In the genomic region with DNA sequence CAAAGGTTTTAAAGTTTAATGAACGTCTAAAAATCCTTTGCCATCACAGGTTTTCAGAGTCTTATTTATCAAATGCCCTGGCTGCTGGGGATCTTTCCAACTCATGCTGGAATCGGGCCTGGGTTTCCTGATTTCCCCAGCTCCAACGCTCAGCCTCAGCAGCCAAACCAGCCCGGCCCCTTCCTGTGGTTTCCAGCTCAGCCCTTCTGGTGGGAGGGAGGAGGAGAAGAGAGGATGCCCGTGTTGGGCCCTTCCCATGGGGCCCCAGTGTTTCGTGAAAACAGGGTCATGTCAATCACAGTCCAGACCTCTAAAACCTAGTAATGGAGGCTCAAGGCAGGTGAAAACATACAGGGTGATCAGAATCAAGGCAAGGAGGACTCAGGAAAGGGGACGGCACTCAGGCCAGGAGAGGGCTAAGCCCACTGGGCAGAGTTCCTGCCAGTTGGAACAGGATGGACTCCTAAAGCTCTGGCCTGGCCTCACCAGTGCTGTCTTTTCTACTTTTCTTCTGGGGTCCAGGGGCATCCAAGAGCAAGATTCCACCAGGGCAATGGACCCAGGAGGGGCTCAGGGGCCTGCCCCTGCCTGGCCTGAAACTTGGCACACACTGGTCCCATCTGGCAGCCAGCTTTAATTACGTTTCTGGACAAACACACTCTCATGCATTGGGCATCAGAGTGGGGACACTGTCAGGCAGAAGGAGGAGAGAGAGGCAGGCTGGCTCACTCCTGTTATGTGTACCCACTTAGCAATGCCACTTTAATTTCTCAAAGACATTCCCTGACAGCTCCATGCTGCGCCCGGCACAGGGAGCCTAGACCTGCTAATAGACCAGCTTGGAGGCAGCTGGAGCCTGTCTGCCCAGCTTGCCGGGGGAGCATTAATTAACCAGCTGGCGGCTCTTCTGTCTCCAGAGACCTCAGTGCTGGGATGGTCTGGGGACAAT, we compare ENCODE assay signal across 8 cellular contexts.
DNase-seq lines count a peak whose midpoint lies in the region; ATAC-seq and TF ChIP-seq lines count a peak whose summit lies in the region.

No MANE protein-coding gene starts in this region.

- peaks cover 10 to 18% of the 10 kb centered on the region in 2 donors for H3K4me1 ChIP-seq in muscle layer of duodenum (ENCODE audit: control insufficient read depth in 1 of 2, insufficient read depth in 2 of 2, low read length in 2 of 2)

- peaks cover 0 to 17% of the 10 kb centered on the region in 2 donors for H3K9me3 ChIP-seq in muscle layer of duodenum (ENCODE audit: control insufficient read depth in 1 of 2, low read length in 2 of 2)

- no peaks in the 10 kb centered on the region for H3K27me3 ChIP-seq in muscle layer of duodenum (ENCODE audit: low read depth, low read length)

- ATAC-seq in HG03342 (IDR thresholded peaks at IDR 0.05; ENCODE audit: unreplicated experiment) = no peak

- no peak for TF ChIP-seq CTCF in cardiac fibroblast (IDR thresholded peaks at IDR 0.05; ENCODE audit: low read depth, low read length)

- POLR2A ChIA-PET in HEK293T (lab: Yijun Ruan, JAX) = no interaction called here

- H3K4me3 ChIP-seq in cardiac fibroblast (replicated peaks in 1 of 2; ENCODE audit: low read depth in 2 of 2, low read length in 2 of 2) (no peak overlapping the region), muscle layer of duodenum (ENCODE audit: low read depth in 1 of 2, low read length in 2 of 2) (no peak overlapping the region)

- no peaks in the 10 kb centered on the region for H3K36me3 ChIP-seq in muscle layer of duodenum (ENCODE audit: control insufficient read depth in 1 of 2, insufficient read depth in 2 of 2, low read length in 2 of 2)

- CTCF ChIA-PET in HEK293T (lab: Yijun Ruan, JAX) = no interaction called here

- peak overlapping the region; percentile 31 for H3K27ac ChIP-seq in muscle layer of duodenum (ENCODE audit: low read length)

- DNase-seq in AG20443 (ENCODE audit: low spot score) (peak; percentile 83), MV-4-11 (lab: John Stamatoyannopoulos, UW) (peak; percentile 51), cardiac fibroblast (ENCODE audit: low read depth in 2 of 2) (peak; percentile 55 to 87), HEK293T (ENCODE audit: extremely low spot score) (no peak), NCI-H1105 (lab: John Stamatoyannopoulos, UW) (no peak), AG08396 (ENCODE audit: low spot score) (no peak)

TF ChIP-seq in HEK293T, 16 proteins besides CTCF, POLR2A, EP300 and RAD21:
- TF ChIP-seq ARNT (IDR thresholded peaks at IDR 0.05) (no peak), FOXK2 (IDR thresholded peaks at IDR 0.05) (no peak), FOXA1 (IDR thresholded peaks at IDR 0.05) (no peak), ELF4 (IDR thresholded peaks at IDR 0.05) (no peak), ZNF384 (IDR thresholded peaks at IDR 0.05) (no peak), SUZ12 (IDR thresholded peaks at IDR 0.05) (no peak), TARDBP (IDR thresholded peaks at IDR 0.05) (no peak), BHLHE40 (IDR thresholded peaks at IDR 0.05; ENCODE audit: borderline replicate concordance) (no peak), HDGF (IDR thresholded peaks at IDR 0.05; ENCODE audit: borderline replicate concordance) (no peak), SP1 (IDR thresholded peaks at IDR 0.05) (no peak), NFRKB (IDR thresholded peaks at IDR 0.05) (no peak), LEF1 (IDR thresholded peaks at IDR 0.05; ENCODE audit: borderline replicate concordance) (no peak), FOXM1 (IDR thresholded peaks at IDR 0.05; ENCODE audit: borderline replicate concordance) (no peak), L3MBTL2 (conservative IDR thresholded peaks at IDR 0.05) (no peak), CTBP1 (IDR thresholded peaks at IDR 0.05; ENCODE audit: borderline replicate concordance) (no peak)
- TF ChIP-seq, protein P1, sequence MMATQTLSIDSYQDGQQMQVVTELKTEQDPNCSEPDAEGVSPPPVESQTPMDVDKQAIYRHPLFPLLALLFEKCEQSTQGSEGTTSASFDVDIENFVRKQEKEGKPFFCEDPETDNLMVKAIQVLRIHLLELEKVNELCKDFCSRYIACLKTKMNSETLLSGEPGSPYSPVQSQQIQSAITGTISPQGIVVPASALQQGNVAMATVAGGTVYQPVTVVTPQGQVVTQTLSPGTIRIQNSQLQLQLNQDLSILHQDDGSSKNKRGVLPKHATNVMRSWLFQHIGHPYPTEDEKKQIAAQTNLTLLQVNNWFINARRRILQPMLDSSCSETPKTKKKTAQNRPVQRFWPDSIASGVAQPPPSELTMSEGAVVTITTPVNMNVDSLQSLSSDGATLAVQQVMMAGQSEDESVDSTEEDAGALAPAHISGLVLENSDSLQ (IDR thresholded peaks at IDR 0.05) = no peak

Comparison
In these comparisons a context has a peak if more than half of its experiments do, and no peak if none do; other contexts are left out.
1. DNase-seq: peak in AG20443 (single experiment), MV-4-11 (single experiment) and cardiac fibroblast (2 of 2); none in HEK293T (single experiment), NCI-H1105 (single experiment) and AG08396 (single experiment).